In the genomic region with DNA sequence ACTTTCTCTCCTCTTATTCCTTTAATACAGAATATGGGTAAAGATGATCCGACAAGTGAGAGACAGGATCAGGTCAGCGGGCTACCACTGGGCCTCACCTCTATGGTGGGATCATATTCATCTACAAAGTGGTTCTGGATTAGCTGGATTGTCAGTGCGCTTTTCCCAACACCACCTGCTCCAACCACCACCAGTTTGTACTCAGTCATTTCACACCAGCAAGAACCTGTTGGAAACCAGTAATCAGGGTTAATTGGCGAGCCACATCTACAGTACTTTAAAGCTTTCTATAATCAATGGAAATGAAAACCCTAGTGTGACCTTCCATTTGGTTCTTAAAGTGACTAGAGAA, we compare ENCODE assay signal across 9 cellular contexts. TPM values are rescaled to one million over a fixed set of nuclear protein-coding genes. Genes with fewer than 3 reads are reported as not detected.
A peak's percentile ranks its signal among the peaks of the same experiment; 100 is the strongest.
DNase-seq lines count a peak whose midpoint lies in the region; ATAC-seq and TF ChIP-seq lines count a peak whose summit lies in the region.
"Had no signal": no experiment of that assay in that cellular context is flagged by ENCODE, and none has a peak within 500 bp of the region (broad histone marks: within the 10 kb centered on the region; RNA-seq: fewer than 3 reads in every experiment).

No MANE protein-coding gene starts in this region.

- H3K9me3 ChIP-seq in mononuclear cell (ENCODE audit: low read depth, low read length): no peaks in the 10 kb centered on the region

- DNase-seq in Calu3 (no peak), HS-5 (ENCODE audit: low read depth) (peak; percentile 8), brain microvascular endothelial cell (no peak), 8988T (no peak), mesenteric fat pad (ENCODE audit: low spot score) (no peak), putamen (ENCODE audit: low spot score) (no peak)

- TF ChIP-seq CTCF in Calu3 (IDR thresholded peaks at IDR 0.05; ENCODE audit: unreplicated experiment) (no peak), brain microvascular endothelial cell (IDR thresholded peaks at IDR 0.05; ENCODE audit: low read depth, low read length, missing control alignments) (no peak)

- peak overlapping the region; percentile 98 for H3K4me3 ChIP-seq in brain microvascular endothelial cell (ENCODE audit: low read depth, low read length)
- peak overlapping the region; percentile 91 for H3K4me3 ChIP-seq in mononuclear cell (ENCODE audit: low read length)

- H3K4me1 Mint-ChIP-seq in Calu3 (ENCODE audit: low read depth, unreplicated experiment): no peaks in the 10 kb centered on the region

- H3K36me3 Mint-ChIP-seq in Calu3 (ENCODE audit: insufficient read depth, unreplicated experiment): peaks cover 55% of the 10 kb centered on the region

- intact Hi-C loops in Calu3 (cut with micrococcal nuclease; ENCODE audit: unreplicated experiment): no loop called here

- ATAC-seq in GM21619 (IDR thresholded peaks at IDR 0.05; ENCODE audit: unreplicated experiment): no peak

- H3K9me3 Mint-ChIP-seq in Calu3 (ENCODE audit: low read depth, unreplicated experiment): no peaks in the 10 kb centered on the region

- CTCF ChIA-PET in Calu3 (lab: Charles Lee): no interaction called here

- H3K27me3 ChIP-seq in brain microvascular endothelial cell (replicated peaks): no peaks in the 10 kb centered on the region
- no peaks in the 10 kb centered on the region for H3K27me3 ChIP-seq in mononuclear cell (ENCODE audit: insufficient read depth, low read length)

- H3K27ac Mint-ChIP-seq in Calu3 (ENCODE audit: unreplicated experiment): peak overlapping the region; percentile 100

- H3K27ac ChIP-seq in brain microvascular endothelial cell: peak overlapping the region; percentile 98

- no TSS peak for BruUV-seq in Calu3 (replicated peaks; lab: Mats Ljungman, UMichigan)

- peak overlapping the region; percentile 97 for H3K4me3 Mint-ChIP-seq in Calu3 (ENCODE audit: low read depth, unreplicated experiment)

- H3K36me3 ChIP-seq in brain microvascular endothelial cell (replicated peaks): peaks cover 63% of the 10 kb centered on the region

- H3K4me1 ChIP-seq in mononuclear cell (ENCODE audit: insufficient read depth, low read length): peaks cover 21% of the 10 kb centered on the region

- no peaks in the 10 kb centered on the region for H3K27me3 Mint-ChIP-seq in Calu3 (ENCODE audit: unreplicated experiment)

- in situ Hi-C loops in brain microvascular endothelial cell (cut with HindIII; ENCODE audit: low pct_ligation_motif_present, low sequenced_read_pairs): no loop called here

RNA-seq across cellular contexts. Expression of gene NRAS, which starts 0.6 kb away (rescaled TPM):
- total RNA-seq in Calu3 (2022) (29.1 and 29.4 TPM in 2 replicates), mononuclear cell (77.6 TPM), mesenteric fat pad (32.3 TPM)

RNA-seq across cellular contexts. Expression of gene AMPD1, which starts 20.6 kb away (rescaled TPM):
- total RNA-seq in Calu3 (2022): not detected in 2 replicates
- total RNA-seq in mononuclear cell: not detected
- total RNA-seq in mesenteric fat pad: not detected
- total RNA-seq: M059J had no signal

RNA-seq across cellular contexts. Expression of gene CSDE1, which starts 41.9 kb away (rescaled TPM):
- total RNA-seq in Calu3 (2022): 333 and 362 TPM in 2 replicates
- total RNA-seq in mononuclear cell: 921 TPM
- total RNA-seq in mesenteric fat pad: 715 TPM

RNA-seq across cellular contexts. Expression of gene DENND2C, which starts 46.1 kb away (rescaled TPM):
- 1.2 and 1.3 TPM in 2 replicates for total RNA-seq in Calu3 (2022)
- 2.8 TPM for total RNA-seq in mononuclear cell
- total RNA-seq in mesenteric fat pad: 2.6 TPM
